10 cellular contexts compared by ENCODE assay signal in genomic region chr18:25348361-25349130, GRCh38. TPM values are rescaled to one million over a fixed set of nuclear protein-coding genes. Genes with fewer than 3 reads are reported as not detected.
DNase-seq lines count a peak whose midpoint lies in the region; ATAC-seq and TF ChIP-seq lines count a peak whose summit lies in the region.
"Had no signal": no experiment of that assay in that cellular context is flagged by ENCODE, and none has a peak within 500 bp of the region (broad histone marks: within the 10 kb centered on the region; RNA-seq: fewer than 3 reads in every experiment).

No MANE protein-coding gene starts in this region.

- peaks cover 57% of the 10 kb centered on the region for H3K27me3 ChIP-seq in H7 (ENCODE audit: control insufficient read depth, insufficient read depth, low read length)
- H3K27me3 ChIP-seq in iPS-20b (ENCODE audit: insufficient read depth, low read length), result peaks cover 39% of the 10 kb centered on the region
- H3K27me3 ChIP-seq in sigmoid colon, result peaks cover 0 to 4% (median 0%) of the 10 kb centered on the region in 3 donors

- peak overlapping the region; percentile 74 for H3K4me3 Mint-ChIP-seq in activated T-helper 1 cell treated with anti-CD3 and anti-CD28 coated beads, Interleukin-12 subunit alpha, Interleukin-12 subunit beta, Interleukin-2, Interleukin-4 antibody, amounts not matched to agents 30 ng/mL and 10 ng/mL and 1 ng/mL, durations not matched to agents 14 hours and 24 hours and 36 hours

- peaks cover 2% of the 10 kb centered on the region for H3K36me3 Mint-ChIP-seq in activated T-helper 1 cell treated with anti-CD3 and anti-CD28 coated beads, Interleukin-12 subunit alpha, Interleukin-12 subunit beta, Interleukin-2, Interleukin-4 antibody, amounts not matched to agents 30 ng/mL and 10 ng/mL and 1 ng/mL, durations not matched to agents 14 hours and 24 hours and 36 hours (ENCODE audit: low read depth)
- H3K36me3 Mint-ChIP-seq: activated naive CD8-positive, alpha-beta T cell treated with anti-CD3 and anti-CD28 coated beads for 36 hours had no signal

- H3K27ac ChIP-seq in iPS-20b (ENCODE audit: low read length), result no peak overlapping the region
- H3K27ac ChIP-seq in sigmoid colon, result peak overlapping the region; percentile 85 to 92 (median 88)

- H3K27me3 Mint-ChIP-seq in activated T-helper 1 cell treated with anti-CD3 and anti-CD28 coated beads, Interleukin-12 subunit alpha, Interleukin-12 subunit beta, Interleukin-2, Interleukin-4 antibody, amounts not matched to agents 30 ng/mL and 10 ng/mL and 1 ng/mL, durations not matched to agents 14 hours and 24 hours and 36 hours (ENCODE audit: insufficient read depth), result peaks cover 77% of the 10 kb centered on the region

- no peak for TF ChIP-seq POLR2A in sigmoid colon (IDR thresholded peaks at IDR 0.05)

- H3K9ac ChIP-seq in iPS-20b (ENCODE audit: low read depth, low read length), result peak overlapping the region; percentile 91; the same call in 1 of the 2 replicates

- H3K9me3 Mint-ChIP-seq in activated T-helper 1 cell treated with anti-CD3 and anti-CD28 coated beads, Interleukin-12 subunit alpha, Interleukin-12 subunit beta, Interleukin-2, Interleukin-4 antibody, amounts not matched to agents 30 ng/mL and 10 ng/mL and 1 ng/mL, durations not matched to agents 14 hours and 24 hours and 36 hours, result no peaks in the 10 kb centered on the region
- H3K9me3 Mint-ChIP-seq: activated naive CD8-positive, alpha-beta T cell treated with anti-CD3 and anti-CD28 coated beads for 36 hours had no signal

- peak overlapping the region; percentile 66 for H3K4me3 ChIP-seq in H7 (ENCODE audit: insufficient read depth, low read depth, low read length)
- H3K4me3 ChIP-seq in iPS-20b (ENCODE audit: low read length), result peak overlapping the region; percentile 95
- H3K4me3 ChIP-seq in sigmoid colon, result peak overlapping the region; percentile 40 to 77 (median 65)

- intact Hi-C loops in activated T-helper 1 cell treated with anti-CD3 and anti-CD28 coated beads, Interleukin-12 subunit alpha, Interleukin-12 subunit beta, Interleukin-2, Interleukin-4 antibody, amounts not matched to agents 30 ng/mL and 10 ng/mL and 1 ng/mL, durations not matched to agents 14 hours and 24 hours and 36 hours (cut with micrococcal nuclease), result no loop called here
- intact Hi-C loops in sigmoid colon (cut with DNase I), result no loop called here

- no peak for TF ChIP-seq CTCF in sigmoid colon (IDR thresholded peaks at IDR 0.05)

- peaks cover 5% of the 10 kb centered on the region for H3K4me1 Mint-ChIP-seq in activated T-helper 1 cell treated with anti-CD3 and anti-CD28 coated beads, Interleukin-12 subunit alpha, Interleukin-12 subunit beta, Interleukin-2, Interleukin-4 antibody, amounts not matched to agents 30 ng/mL and 10 ng/mL and 1 ng/mL, durations not matched to agents 14 hours and 24 hours and 36 hours (ENCODE audit: low read depth)

- H3K4me1 ChIP-seq in iPS-20b (ENCODE audit: insufficient read depth, low read length) (peaks cover 8% of the 10 kb centered on the region; the same call in 1 of the 2 replicates), sigmoid colon (peaks cover 0 to 21% (median 4%) of the 10 kb centered on the region in 4 donors)

- DNase-seq in H7 (peak; percentile 16), sigmoid colon (no peak), HPDE6-E6E7 (ENCODE audit: extremely low spot score) (no peak), midbrain (lab: John Stamatoyannopoulos, UW) (no peak), mucosa of gallbladder (ENCODE audit: low spot score) (no peak)
- no peak for DNase-seq in activated T-helper 1 cell treated with anti-CD3 and anti-CD28 coated beads, Interleukin-12 subunit alpha, Interleukin-12 subunit beta, Interleukin-2, Interleukin-4 antibody, amounts not matched to agents 30 ng/mL and 10 ng/mL and 1 ng/mL, durations not matched to agents 14 hours and 24 hours and 36 hours (ENCODE audit: low spot score)
- DNase-seq: activated naive CD8-positive, alpha-beta T cell treated with anti-CD3 and anti-CD28 coated beads for 36 hours; kidney glomerular epithelial cell had no signal

- H3K36me3 ChIP-seq in H7 (replicated peaks; ENCODE audit: control insufficient read depth, insufficient read depth, low read length), result no peaks in the 10 kb centered on the region
- no peaks in the 10 kb centered on the region for H3K36me3 ChIP-seq in iPS-20b (ENCODE audit: insufficient read depth, low read depth, low read length)
- H3K36me3 ChIP-seq in sigmoid colon, result no peaks in the 10 kb centered on the region

- TF ChIP-seq EP300 in sigmoid colon (IDR thresholded peaks at IDR 0.05), result no peak

- ATAC-seq in GM21717 (IDR thresholded peaks at IDR 0.05; ENCODE audit: unreplicated experiment), result no peak

- 41 to 50% methylated on average over 17 of the region's 17 CpGs for WGBS in sigmoid colon, 2 donors

- H3K27ac Mint-ChIP-seq in activated T-helper 1 cell treated with anti-CD3 and anti-CD28 coated beads, Interleukin-12 subunit alpha, Interleukin-12 subunit beta, Interleukin-2, Interleukin-4 antibody, amounts not matched to agents 30 ng/mL and 10 ng/mL and 1 ng/mL, durations not matched to agents 14 hours and 24 hours and 36 hours, result no peak overlapping the region
- H3K27ac Mint-ChIP-seq: activated naive CD8-positive, alpha-beta T cell treated with anti-CD3 and anti-CD28 coated beads for 36 hours had no signal

- H3K9me3 ChIP-seq in iPS-20b (ENCODE audit: insufficient read depth, low read depth, low read length) (no peaks in the 10 kb centered on the region), sigmoid colon (no peaks in the 10 kb centered on the region)

RNA-seq across cellular contexts. Expression of gene ZNF521, which starts 3.4 kb away (rescaled TPM):
- total RNA-seq in H7 (2014; rRNA removed; shearing (Covaris generic)), result 1.6 and 5.1 TPM in 2 replicates
- total RNA-seq in activated T-helper 1 cell treated with anti-CD3 and anti-CD28 coated beads, Interleukin-12 subunit alpha, Interleukin-12 subunit beta, Interleukin-2, Interleukin-4 antibody, amounts not matched to agents 30 ng/mL and 10 ng/mL and 1 ng/mL, durations not matched to agents 14 hours and 24 hours and 36 hours, result not detected in 2 replicates
- 10 to 100 TPM; 12.0 to 40.2 (median 22.7) TPM for total RNA-seq in sigmoid colon
- polyA plus RNA-seq in sigmoid colon, result 1 to 10 TPM in 2 of 3 donors, under 1 TPM in 1; 0.69 to 2.9 (median 1.2) TPM
- total RNA-seq in mucosa of gallbladder, result 14.6 TPM
- total RNA-seq: activated naive CD8-positive, alpha-beta T cell treated with anti-CD3 and anti-CD28 coated beads for 36 hours had no signal
